Comparison of ENCODE assay signal across 21 cellular contexts in the genomic region with DNA sequence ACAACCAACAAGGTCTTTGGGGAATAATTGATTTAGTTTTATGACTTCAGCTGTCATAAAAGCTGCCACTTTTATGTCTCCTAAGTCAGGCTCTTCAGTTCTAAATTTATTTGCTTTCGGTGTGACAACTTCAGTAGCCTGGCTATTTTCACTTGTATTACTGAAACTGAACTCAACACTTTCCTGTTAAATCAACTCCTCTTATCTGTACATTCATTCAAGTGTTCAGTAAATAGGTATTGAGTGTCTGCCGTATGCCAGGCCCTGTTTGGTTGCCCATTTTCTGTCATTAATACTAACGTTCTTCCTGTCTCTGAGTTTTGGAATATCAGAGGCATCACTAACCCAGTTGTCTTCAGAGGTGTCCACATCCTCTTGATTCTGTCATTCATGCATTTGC.
"Had no signal": no experiment of that assay in that cellular context is flagged by ENCODE, and none has a peak within 500 bp of the region (broad histone marks: within the 10 kb centered on the region; RNA-seq: fewer than 3 reads in every experiment).

No MANE protein-coding gene starts in this region.

- ATAC-seq: left colon; mucosa of descending colon; naive thymus-derived CD8-positive, alpha-beta T cell; psoas muscle; right lobe of liver had no signal

- H3K27me3 Mint-ChIP-seq: naive thymus-derived CD8-positive, alpha-beta T cell had no signal

- H3K4me3 Mint-ChIP-seq: naive thymus-derived CD8-positive, alpha-beta T cell had no signal

- H3K79me2 ChIP-seq: hepatocyte had no signal

- H3K4me2 ChIP-seq: hepatocyte had no signal

- H2AFZ ChIP-seq: hepatocyte had no signal

- DNase-seq: cortex of kidney; dorsolateral prefrontal cortex; effector CD8-positive, alpha-beta T cell; foreskin melanocyte; head of caudate nucleus; kidney; left colon; mucosa of descending colon; naive thymus-derived CD8-positive, alpha-beta T cell; psoas muscle; retina; right lobe of liver; stimulated activated CD4-positive, alpha-beta T cell treated with anti-CD3 and anti-CD28 coated beads, Interleukin-4, amount 100 ng/mL, for 24 hours; stimulated activated naive CD4-positive, alpha-beta T cell; stomach; substantia nigra; trophoblast cell had no signal

- H3K4me1 ChIP-seq: psoas muscle, right lobe of liver, stomach had no signal

- H3K27me3 ChIP-seq: dorsolateral prefrontal cortex, hepatocyte, neutrophil, right lobe of liver, stomach had no signal

- H3K27ac ChIP-seq: dorsolateral prefrontal cortex, hepatocyte, neutrophil, psoas muscle, right lobe of liver, stomach, thoracic aorta had no signal

- H3K9me3 Mint-ChIP-seq: naive thymus-derived CD8-positive, alpha-beta T cell had no signal

- H3K4me3 ChIP-seq: dorsolateral prefrontal cortex, hepatocyte, mucosa of descending colon, psoas muscle, right lobe of liver, stomach, thoracic aorta had no signal

- H3K9me3 ChIP-seq: mucosa of descending colon, neutrophil, psoas muscle, right lobe of liver, stomach, thoracic aorta had no signal

- FAIRE-seq: kidney, urothelium cell line had no signal
